28 cellular contexts compared by ENCODE assay signal in the genomic region with DNA sequence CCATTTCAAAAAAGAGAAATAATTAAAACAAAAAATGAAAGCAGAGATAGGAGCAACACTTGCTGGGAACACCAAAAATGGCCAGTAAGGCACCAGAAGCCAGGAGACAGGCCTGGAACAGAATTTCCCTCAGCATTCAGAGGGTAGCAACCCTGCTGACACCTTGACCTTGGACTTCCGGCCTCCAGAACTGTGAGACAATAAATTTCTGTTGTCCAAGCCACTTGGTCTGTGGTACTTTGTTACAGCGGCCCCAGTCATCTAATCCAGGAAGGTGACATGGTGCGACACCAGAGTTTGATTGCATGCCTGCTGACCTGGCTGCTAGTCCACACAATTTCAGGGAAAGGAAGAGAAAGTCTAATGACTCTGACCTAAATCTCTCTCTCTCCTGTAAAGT.
"Had no signal": no experiment of that assay in that cellular context is flagged by ENCODE, and none has a peak within 500 bp of the region (broad histone marks: within the 10 kb centered on the region; RNA-seq: fewer than 3 reads in every experiment).

No MANE protein-coding gene starts in this region.

- H3K27me3 Mint-ChIP-seq: effector memory CD8-positive, alpha-beta T cell; natural killer cell treated with Interleukin-12 subunit alpha and Interleukin-12 subunit beta and Interleukin-15 and Interleukin-18, amount 100 ng/mL, for 72 hours; stimulated activated naive B cell treated with anti-CD40 and anti-IgM and Interleukin-4, amounts not matched to agents 10 μg/mL and 1 μg/mL and 100 μg/mL, for 72 hours had no signal

- ATAC-seq: effector memory CD8-positive, alpha-beta T cell; heart right ventricle; left colon; left ventricle myocardium superior; mucosa of descending colon; natural killer cell treated with Interleukin-12 subunit alpha and Interleukin-12 subunit beta and Interleukin-15 and Interleukin-18, amount 100 ng/mL, for 72 hours; psoas muscle; right cardiac atrium; stimulated activated naive B cell treated with anti-CD40 and anti-IgM and Interleukin-4, amounts not matched to agents 10 μg/mL and 1 μg/mL and 100 μg/mL, for 72 hours had no signal

- H3K4me3 Mint-ChIP-seq: effector memory CD8-positive, alpha-beta T cell; immature natural killer cell; mesothelial cell of epicardium; natural killer cell treated with Interleukin-12 subunit alpha and Interleukin-12 subunit beta and Interleukin-15 and Interleukin-18, amount 100 ng/mL, for 72 hours; neural progenitor cell; stimulated activated naive B cell treated with anti-CD40 and anti-IgM and Interleukin-4, amounts not matched to agents 10 μg/mL and 1 μg/mL and 100 μg/mL, for 72 hours had no signal

- H3K27ac Mint-ChIP-seq: mesothelial cell of epicardium; natural killer cell treated with Interleukin-12 subunit alpha and Interleukin-12 subunit beta and Interleukin-15 and Interleukin-18, amount 100 ng/mL, for 72 hours; neural progenitor cell; stimulated activated naive B cell treated with anti-CD40 and anti-IgM and Interleukin-4, amounts not matched to agents 10 μg/mL and 1 μg/mL and 100 μg/mL, for 72 hours had no signal

- H3K36me3 Mint-ChIP-seq: immature natural killer cell; naive B cell; natural killer cell treated with Interleukin-12 subunit alpha and Interleukin-12 subunit beta and Interleukin-15 and Interleukin-18, amount 100 ng/mL, for 72 hours had no signal

- H3K9me3 Mint-ChIP-seq: effector memory CD8-positive, alpha-beta T cell; immature natural killer cell; naive B cell; natural killer cell treated with Interleukin-12 subunit alpha and Interleukin-12 subunit beta and Interleukin-15 and Interleukin-18, amount 100 ng/mL, for 72 hours; stimulated activated naive B cell treated with anti-CD40 and anti-IgM and Interleukin-4, amounts not matched to agents 10 μg/mL and 1 μg/mL and 100 μg/mL, for 72 hours had no signal

- DNase-seq: dermis blood vessel endothelial cell; effector memory CD8-positive, alpha-beta T cell; erythroblast; esophagus squamous epithelium; foreskin melanocyte; glutamatergic neuron; heart right ventricle; hippocampal formation; immature natural killer cell; islet precursor cell; kidney glomerular epithelial cell; left colon; left ventricle myocardium superior; mesenchymal stem cell; mucosa of descending colon; naive B cell; nucleus accumbens; psoas muscle; right cardiac atrium; spleen; stimulated activated CD4-positive, alpha-beta T cell treated with anti-CD3 and anti-CD28 coated beads, Interleukin-4, amount 100 ng/mL, for 4 hours; stimulated activated naive B cell treated with anti-CD40 and anti-IgM and Interleukin-4, amounts not matched to agents 10 μg/mL and 1 μg/mL and 100 μg/mL, for 72 hours; stomach; thyroid gland; trophoblast cell had no signal
